8 cellular contexts compared by ENCODE assay signal in the genomic region with DNA sequence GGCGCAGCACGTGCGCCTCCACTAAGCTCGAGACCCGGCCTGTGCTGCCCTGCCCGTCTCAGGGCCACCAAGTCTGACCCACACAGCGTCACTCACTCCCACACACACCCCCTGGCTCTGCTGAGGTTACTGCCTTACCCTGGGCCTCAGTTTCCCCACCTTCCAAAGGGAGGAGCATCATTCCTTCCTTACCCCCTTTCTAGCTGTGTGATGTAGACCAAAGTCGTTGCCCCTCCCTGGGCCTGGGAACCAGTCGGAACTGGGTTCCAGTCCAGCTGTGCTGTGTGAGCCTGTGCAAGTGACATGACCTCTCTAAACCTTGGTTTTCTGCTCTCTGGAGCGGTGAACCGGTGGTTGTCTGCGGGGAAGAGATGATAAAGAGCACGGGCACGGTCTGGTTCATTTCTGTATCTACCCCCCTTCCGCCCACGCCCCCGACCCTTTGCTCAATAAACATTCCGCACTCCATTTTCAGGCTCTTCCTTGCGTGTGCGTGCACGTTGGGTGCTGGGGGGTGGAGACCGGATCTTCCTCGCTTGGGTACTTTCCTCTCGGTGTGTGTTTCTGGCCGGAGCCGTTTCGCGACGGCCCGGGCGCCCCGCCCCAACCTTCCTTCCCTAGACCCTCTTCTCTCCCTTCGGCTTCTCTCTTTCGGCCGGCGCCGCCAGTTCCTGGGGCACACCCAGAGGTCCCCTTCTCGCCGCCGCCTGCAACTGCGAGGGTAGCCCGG. TPM values are rescaled to one million over a fixed set of nuclear protein-coding genes. Genes with fewer than 3 reads are reported as not detected.
DNase-seq lines count a peak whose midpoint lies in the region; ATAC-seq and TF ChIP-seq lines count a peak whose summit lies in the region.

A gene with protein sequence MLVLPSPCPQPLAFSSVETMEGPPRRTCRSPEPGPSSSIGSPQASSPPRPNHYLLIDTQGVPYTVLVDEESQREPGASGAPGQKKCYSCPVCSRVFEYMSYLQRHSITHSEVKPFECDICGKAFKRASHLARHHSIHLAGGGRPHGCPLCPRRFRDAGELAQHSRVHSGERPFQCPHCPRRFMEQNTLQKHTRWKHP (plus strand): TSS at position 647 of the 730 bp plus-strand sequence. CDS start 923 bp downstream, outside the sequence.

- peak within 1 kb of the TSS; percentile 68 for H3K4me3 ChIP-seq in kidney epithelial cell (ENCODE audit: low read depth, low read length)

- peak; percentile 41 for ATAC-seq in HG02610 (IDR thresholded peaks at IDR 0.05; ENCODE audit: unreplicated experiment)

- DNase-seq in DMS53 (lab: John Stamatoyannopoulos, UW) (peak; percentile 93), NCI-H446 treated with DMSO at 0.1 percent for 48 hours (lab: John Stamatoyannopoulos, UW) (peak; percentile 28), cerebellum (ENCODE audit: low spot score) (peak; percentile 78), kidney epithelial cell (ENCODE audit: low read depth) (no peak), NCI-H1048 (lab: John Stamatoyannopoulos, UW) (no peak)
- DNase-seq in activated CD4-positive, alpha-beta T cell treated with anti-CD3 and anti-CD28 coated beads for 1 hour, result peak; percentile 71
- DNase-seq in stimulated activated CD4-positive, alpha-beta T cell treated with anti-CD3 and anti-CD28 coated beads, Interleukin-15, amount 100 ng/mL, for 1 hour (ENCODE audit: low read depth in 1 of 2, low spot score in 1 of 2), result peak; percentile 60 to 74

- peaks cover 4% of the 10 kb centered on the region for H3K36me3 ChIP-seq in kidney epithelial cell (ENCODE audit: control insufficient read depth, insufficient read depth, low read length)

- no peaks in the 10 kb centered on the region for H3K27me3 ChIP-seq in kidney epithelial cell (ENCODE audit: control insufficient read depth, insufficient read depth, low read length)

- TF ChIP-seq CTCF in kidney epithelial cell (IDR thresholded peaks at IDR 0.05; ENCODE audit: insufficient read depth, low read length, poor library complexity, severe bottlenecking), result no peak

RNA-seq across cellular contexts. Expression of the gene that starts here (rescaled TPM):
- total RNA-seq in cerebellum (6.5 TPM), kidney epithelial cell (36.9 and 41.8 TPM in 2 replicates)

Comparison
In these comparisons a context has a peak if more than half of its experiments do, and no peak if none do; other contexts are left out.
1. DNase-seq: peak in DMS53 (single experiment), NCI-H446 treated with DMSO at 0.1 percent for 48 hours (single experiment), activated CD4-positive, alpha-beta T cell treated with anti-CD3 and anti-CD28 coated beads for 1 hour (single experiment), cerebellum (single experiment) and stimulated activated CD4-positive, alpha-beta T cell treated with anti-CD3 and anti-CD28 coated beads, Interleukin-15, amount 100 ng/mL, for 1 hour (2 of 2); none in kidney epithelial cell (single experiment) and NCI-H1048 (single experiment).